In genomic region chr15:88908697-88909621, GRCh38 we compare ENCODE assay signal across 1 cellular context.
TF ChIP-seq lines count a peak whose summit lies in the region.

No MANE protein-coding gene starts in this region.

TF ChIP-seq in WTC11, 78 proteins besides CTCF, POLR2A, EP300 and RAD21 (continued from another document):
- TF ChIP-seq AFF4 (CRISPR knock-in tag; IDR thresholded peaks at IDR 0.05; ENCODE audit: borderline replicate concordance) (no peak), EMX1 (CRISPR knock-in tag; IDR thresholded peaks at IDR 0.05) (no peak), ZNF219 (CRISPR knock-in tag; IDR thresholded peaks at IDR 0.05; ENCODE audit: borderline replicate concordance) (no peak)
TF ChIP-seq in WTC11: peak in this region for 0.
